Comparison of ENCODE assay signal across 10 cellular contexts in the genomic region with DNA sequence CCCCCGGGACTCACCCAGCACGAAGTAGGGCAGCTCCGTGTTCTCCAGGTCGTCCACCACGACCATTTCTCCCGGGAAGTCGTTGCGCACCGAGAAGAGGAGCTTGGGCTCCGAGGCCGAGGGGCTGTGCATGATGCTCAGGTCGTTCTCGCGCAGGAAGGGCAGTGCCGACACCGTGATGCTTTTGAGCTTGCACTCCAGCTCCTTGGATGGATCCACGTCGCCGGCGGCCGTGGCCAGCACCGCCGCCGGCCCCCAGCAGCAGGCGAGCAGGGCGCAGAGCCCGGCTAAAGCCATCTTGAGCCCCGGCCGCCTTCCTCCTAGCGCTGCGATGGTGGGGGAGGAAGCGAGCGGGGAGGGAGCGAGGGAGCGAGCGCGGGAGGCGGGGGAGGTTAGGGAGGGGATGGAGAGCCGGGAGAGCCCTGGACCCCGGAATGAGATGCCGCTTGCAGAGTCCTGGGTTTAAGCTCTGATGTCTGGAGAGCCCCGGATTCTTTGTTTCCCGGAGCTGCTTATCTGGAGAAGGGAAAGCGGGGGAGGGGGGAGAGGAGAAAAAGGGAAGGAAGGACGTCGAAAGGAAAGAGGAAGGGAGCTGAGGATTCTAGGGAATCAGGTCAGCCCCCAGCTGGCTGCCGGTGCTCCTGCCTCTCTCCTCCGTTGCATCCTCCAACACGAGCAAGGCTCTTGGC. TPM values are rescaled to one million over a fixed set of nuclear protein-coding genes. Genes with fewer than 3 reads are reported as not detected.
A peak's percentile ranks its signal among the peaks of the same experiment; 100 is the strongest.
DNase-seq lines count a peak whose midpoint lies in the region; ATAC-seq and TF ChIP-seq lines count a peak whose summit lies in the region.
"Had no signal": no experiment of that assay in that cellular context is flagged by ENCODE, and none has a peak within 500 bp of the region (broad histone marks: within the 10 kb centered on the region; RNA-seq: fewer than 3 reads in every experiment).

TSS of gene ASTN1 (minus strand) at position 333 of the 689 bp plus-strand sequence. CDS start at position 297, 36 bp downstream.

- H3K9me3 Mint-ChIP-seq in activated CD8-positive, alpha-beta T cell treated with anti-CD3 and anti-CD28 coated beads for 36 hours, result no peaks in the 10 kb centered on the region

- peaks cover 28% of the 10 kb centered on the region for H3K27me3 Mint-ChIP-seq in activated CD8-positive, alpha-beta T cell treated with anti-CD3 and anti-CD28 coated beads for 36 hours

- H3K4me3 ChIP-seq in MG63 (0 out of 2 replicates have a peak within 1 kb of the TSS, but pooled peaks have one; percentile 8), Karpas-422 (ENCODE audit: low read length) (no peak within 1 kb of the TSS)
- H3K4me3 ChIP-seq: K562 had no signal

- no peak for TF ChIP-seq CTCF in activated CD8-positive, alpha-beta T cell treated with anti-CD3 and anti-CD28 coated beads for 36 hours (IDR thresholded peaks at IDR 0.05)
- no peak for TF ChIP-seq CTCF in GM13977 (IDR thresholded peaks at IDR 0.05; ENCODE audit: extremely low read depth, insufficient read depth, missing control alignments)

- H3K36me3 Mint-ChIP-seq in activated CD8-positive, alpha-beta T cell treated with anti-CD3 and anti-CD28 coated beads for 36 hours (ENCODE audit: low read depth), result no peaks in the 10 kb centered on the region

- POLR2A ChIA-PET in activated CD8-positive, alpha-beta T cell treated with anti-CD3 and anti-CD28 coated beads for 36 hours (lab: Charles Lee), result no interaction called here

- no peaks in the 10 kb centered on the region for H4K20me1 ChIP-seq in Karpas-422 (ENCODE audit: insufficient read depth, low read depth, low read length)

- H2AFZ ChIP-seq in Karpas-422 (ENCODE audit: low read length), result no peak within 1 kb of the TSS

- no peak within 1 kb of the TSS for H3K27ac Mint-ChIP-seq in activated CD8-positive, alpha-beta T cell treated with anti-CD3 and anti-CD28 coated beads for 36 hours

- H3K9ac ChIP-seq in Karpas-422 (ENCODE audit: low read length), result no peak within 1 kb of the TSS

- H3K4me1 Mint-ChIP-seq in activated CD8-positive, alpha-beta T cell treated with anti-CD3 and anti-CD28 coated beads for 36 hours (ENCODE audit: low read depth), result no peaks in the 10 kb centered on the region

- in situ Hi-C loops in GM13977 (cut with MboI; ENCODE audit: low pct_unique_long_range_greater_than_20kb, low sequenced_read_pairs, unreplicated experiment), result no loop called here

- H3K36me3 ChIP-seq in MG63 (no peaks in the 10 kb centered on the region), Karpas-422 (ENCODE audit: insufficient read depth, low read length) (no peaks in the 10 kb centered on the region)

- no peak for ATAC-seq in activated CD8-positive, alpha-beta T cell treated with anti-CD3 and anti-CD28 coated beads for 36 hours
- ATAC-seq in GM18517 (IDR thresholded peaks at IDR 0.05; ENCODE audit: unreplicated experiment), result no peak
- ATAC-seq: K562 had no signal

- no peaks in the 10 kb centered on the region for H3K9me3 ChIP-seq in MG63
- H3K9me3 ChIP-seq in Karpas-422 (ENCODE audit: low read length), result no peaks in the 10 kb centered on the region

- CTCF ChIA-PET in activated CD8-positive, alpha-beta T cell treated with anti-CD3 and anti-CD28 coated beads for 36 hours (lab: Charles Lee), result no interaction called here

- no peaks in the 10 kb centered on the region for H3K79me2 ChIP-seq in Karpas-422 (ENCODE audit: low read length)

- no peaks in the 10 kb centered on the region for H3K9me2 ChIP-seq in Karpas-422 (replicated peaks; ENCODE audit: insufficient read depth, low read length)

- H3K4me2 ChIP-seq in Karpas-422 (ENCODE audit: low read depth, low read length, poor library complexity, severe bottlenecking), result no peak within 1 kb of the TSS

- H3K27ac ChIP-seq in Karpas-422 (ENCODE audit: low read length), result no peak within 1 kb of the TSS

- DNase-seq in MG63, result peak; percentile 15
- peak; percentile 84 for DNase-seq in cerebellum (ENCODE audit: low spot score)
- DNase-seq in left kidney (ENCODE audit: low read depth, low spot score), result peak; percentile 83
- peak; percentile 50 for DNase-seq in superior temporal gyrus (ENCODE audit: extremely low spot score)
- DNase-seq in activated CD8-positive, alpha-beta T cell treated with anti-CD3 and anti-CD28 coated beads for 36 hours, result no peak
- DNase-seq in GM13977 (ENCODE audit: low spot score), result no peak
- no peak for DNase-seq in Karpas-422
- DNase-seq: effector CD8-positive, alpha-beta T cell had no signal

- peaks cover 86% of the 10 kb centered on the region for H3K27me3 ChIP-seq in MG63
- no peaks in the 10 kb centered on the region for H3K27me3 ChIP-seq in Karpas-422 (ENCODE audit: low read length)

- H3K4me1 ChIP-seq in Karpas-422 (ENCODE audit: low read length), result no peaks in the 10 kb centered on the region

- intact Hi-C loops in activated CD8-positive, alpha-beta T cell treated with anti-CD3 and anti-CD28 coated beads for 36 hours (cut with micrococcal nuclease), result no loop called here

- H3K4me3 Mint-ChIP-seq in activated CD8-positive, alpha-beta T cell treated with anti-CD3 and anti-CD28 coated beads for 36 hours, result no peak within 1 kb of the TSS

RNA-seq across cellular contexts. Expression of gene ASTN1, which starts in this region (rescaled TPM):
- total RNA-seq in MG63 (2014; rRNA removed; shearing (Covaris generic); ENCODE audit: low replicate concordance), result not detected in 2 replicates
- 62.8 TPM for total RNA-seq in cerebellum
- total RNA-seq in activated CD8-positive, alpha-beta T cell treated with anti-CD3 and anti-CD28 coated beads for 36 hours, result not detected
- total RNA-seq in Karpas-422 (2014; rRNA removed; shearing (Covaris generic); ENCODE audit: low replicate concordance), result not detected in 2 replicates

Comparison
In these comparisons a context has a peak if more than half of its experiments do, and no peak if none do; other contexts are left out.
1. RNA of gene ASTN1 (total RNA-seq): 62.8 TPM in cerebellum (single experiment); not detected in Karpas-422, not detected in MG63 and not detected in activated CD8-positive, alpha-beta T cell treated with anti-CD3 and anti-CD28 coated beads for 36 hours; every median in the first group is over 10 times any median in the second.
2. Peak in DNase-seq and H3K4me3 ChIP-seq in MG63; RNA of the gene not detected or under 1 TPM.
3. DNase-seq: peak in cerebellum (single experiment), left kidney (single experiment) and superior temporal gyrus (single experiment); none in activated CD8-positive, alpha-beta T cell treated with anti-CD3 and anti-CD28 coated beads for 36 hours (single experiment), GM13977 (single experiment) and Karpas-422 (single experiment).